15 cellular contexts compared by ENCODE assay signal in the genomic region with DNA sequence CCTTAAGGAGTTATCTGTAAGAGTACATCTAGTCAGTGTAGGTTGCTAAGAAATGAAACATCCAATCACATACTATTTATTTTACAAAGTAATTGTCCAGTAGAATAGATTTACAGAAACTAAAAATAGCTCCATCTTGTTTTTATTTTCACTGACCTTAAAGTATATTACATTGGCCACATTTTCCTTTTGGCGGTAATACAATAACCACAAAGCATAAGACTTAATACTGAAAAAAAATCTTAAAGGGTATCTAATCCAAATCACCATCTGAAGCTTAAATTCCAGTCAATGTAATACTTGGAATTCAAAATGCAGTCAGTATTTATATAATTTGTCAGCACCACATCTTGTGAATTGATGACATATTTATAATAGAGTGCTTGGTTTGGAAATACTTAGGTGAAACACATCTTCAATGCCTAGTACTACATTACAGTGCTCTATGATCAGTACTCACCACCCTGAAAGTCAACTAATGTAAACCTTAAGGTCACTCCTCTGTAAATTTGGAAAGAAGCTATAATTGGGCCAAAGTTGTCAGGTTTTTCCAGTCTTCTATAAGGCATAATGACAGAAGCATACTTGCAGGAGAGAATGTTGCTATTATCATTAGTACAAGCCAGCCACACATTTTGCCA. TPM values are rescaled to one million over a fixed set of nuclear protein-coding genes. Genes with fewer than 3 reads are reported as not detected.
A peak's percentile ranks its signal among the peaks of the same experiment; 100 is the strongest.
DNase-seq lines count a peak whose midpoint lies in the region; ATAC-seq and TF ChIP-seq lines count a peak whose summit lies in the region.
"Had no signal": no experiment of that assay in that cellular context is flagged by ENCODE, and none has a peak within 500 bp of the region (broad histone marks: within the 10 kb centered on the region; RNA-seq: fewer than 3 reads in every experiment).

No MANE protein-coding gene starts in this region.

- peaks cover 10% of the 10 kb centered on the region for H3K36me3 Mint-ChIP-seq in chondrocyte (ENCODE audit: low read depth)
- peaks cover 24% of the 10 kb centered on the region for H3K36me3 Mint-ChIP-seq in mesothelial cell of epicardium
- peaks cover 14% of the 10 kb centered on the region for H3K36me3 Mint-ChIP-seq in activated T-cell treated with anti-CD3 and anti-CD28 coated beads, Interleukin-2, amount 50 U/mL, for 4 hours (ENCODE audit: insufficient read depth)

- H3K27me3 ChIP-seq in WERI-Rb-1 (ENCODE audit: insufficient read depth, low read depth, severe bottlenecking): no peaks in the 10 kb centered on the region

- H3K4me1 Mint-ChIP-seq in chondrocyte (ENCODE audit: low read depth) (peaks cover 27% of the 10 kb centered on the region), mesothelial cell of epicardium (peaks cover 17% of the 10 kb centered on the region)
- no peaks in the 10 kb centered on the region for H3K4me1 Mint-ChIP-seq in activated T-cell treated with anti-CD3 and anti-CD28 coated beads, Interleukin-2, amount 50 U/mL, for 4 hours (ENCODE audit: low read depth)

- H3K9me3 ChIP-seq in WERI-Rb-1 (ENCODE audit: severe bottlenecking): no peaks in the 10 kb centered on the region

- no peak overlapping the region for H3K4me3 Mint-ChIP-seq in chondrocyte (ENCODE audit: unreplicated experiment)
- H3K4me3 Mint-ChIP-seq in mesothelial cell of epicardium: no peak overlapping the region
- H3K4me3 Mint-ChIP-seq in activated T-cell treated with anti-CD3 and anti-CD28 coated beads, Interleukin-2, amount 50 U/mL, for 4 hours: no peak overlapping the region
- H3K4me3 Mint-ChIP-seq: effector memory CD8-positive, alpha-beta T cell; WTC11 had no signal

- H3K9me3 Mint-ChIP-seq in chondrocyte (ENCODE audit: low read depth) (no peaks in the 10 kb centered on the region), mesothelial cell of epicardium (no peaks in the 10 kb centered on the region)
- H3K9me3 Mint-ChIP-seq in activated T-cell treated with anti-CD3 and anti-CD28 coated beads, Interleukin-2, amount 50 U/mL, for 4 hours: no peaks in the 10 kb centered on the region
- H3K9me3 Mint-ChIP-seq: effector memory CD8-positive, alpha-beta T cell; WTC11 had no signal

- H3K27ac Mint-ChIP-seq in chondrocyte (ENCODE audit: unreplicated experiment): peak overlapping the region; percentile 71
- peak overlapping the region; percentile 26 for H3K27ac Mint-ChIP-seq in mesothelial cell of epicardium
- H3K27ac Mint-ChIP-seq: effector memory CD8-positive, alpha-beta T cell; progenitor cell of endocrine pancreas; WTC11 had no signal

- POLR2A ChIA-PET in AG04449 (lab: Yijun Ruan, JAX): interaction anchor here (0.7 to 1.6 kb wide), 2 partner anchors 9 to 15 kb away, joined by 4 to 7 read pairs; partner anchors contain the start of genes ANKMY2 and BZW2

- 0 out of 2 replicates have a peak, but pooled peaks cover 2% of the 10 kb centered on the region for H3K36me3 ChIP-seq in WERI-Rb-1

- DNase-seq in AG04449 (ENCODE audit: low read depth, low spot score) (peak; percentile 34), HCEC 1CT (peak; percentile 38), chondrocyte (ENCODE audit: low spot score) (no peak), mesothelial cell of epicardium (ENCODE audit: low spot score in 2 of 2, unreplicated experiment in 2 of 2) (no peak), WERI-Rb-1 (no peak), cerebellar cortex (ENCODE audit: low spot score) (no peak), occipital lobe (lab: John Stamatoyannopoulos, UW) (no peak)
- no peak for DNase-seq in activated T-cell treated with anti-CD3 and anti-CD28 coated beads, Interleukin-2, amount 50 U/mL, for 4 hours
- DNase-seq: activated gamma-delta T cell; effector memory CD8-positive, alpha-beta T cell; NCI-H1694 treated with DMSO at 0.1 percent for 48 hours; NCI-H526; substantia nigra had no signal

- no peak overlapping the region for H3K4me3 ChIP-seq in AG04449 (ENCODE audit: low read depth, low read length)
- no peak overlapping the region for H3K4me3 ChIP-seq in WERI-Rb-1 (ENCODE audit: low read depth, low read length)

- TF ChIP-seq CTCF in AG04449 (IDR thresholded peaks at IDR 0.05; ENCODE audit: insufficient read depth, low read length, missing control alignments) (no peak), chondrocyte (IDR thresholded peaks at IDR 0.05) (no peak), mesothelial cell of epicardium (IDR thresholded peaks at IDR 0.05; ENCODE audit: unreplicated experiment) (no peak), WERI-Rb-1 (IDR thresholded peaks at IDR 0.05; ENCODE audit: low read depth, low read length) (no peak)

- H3K27me3 Mint-ChIP-seq in chondrocyte (ENCODE audit: low read depth): no peaks in the 10 kb centered on the region
- no peaks in the 10 kb centered on the region for H3K27me3 Mint-ChIP-seq in mesothelial cell of epicardium (ENCODE audit: low read depth)
- no peaks in the 10 kb centered on the region for H3K27me3 Mint-ChIP-seq in activated T-cell treated with anti-CD3 and anti-CD28 coated beads, Interleukin-2, amount 50 U/mL, for 4 hours (ENCODE audit: low read depth)
- H3K27me3 Mint-ChIP-seq: effector memory CD8-positive, alpha-beta T cell; progenitor cell of endocrine pancreas had no signal

- CTCF ChIA-PET in AG04449 (lab: Yijun Ruan, JAX): interaction anchor here (1.0 to 1.4 kb wide), 3 partner anchors 9 to 538 kb away, joined by 3 to 4 read pairs (median 3); partner anchors contain the start of genes ANKMY2 and BZW2

- no peak overlapping the region for H3K27ac ChIP-seq in WERI-Rb-1

- no peak for ATAC-seq in activated T-cell treated with anti-CD3 and anti-CD28 coated beads, Interleukin-2, amount 50 U/mL, for 4 hours
- ATAC-seq: effector memory CD8-positive, alpha-beta T cell; WTC11 had no signal

RNA-seq across cellular contexts. Expression of gene ANKMY2, which starts 8.9 kb away (rescaled TPM):
- total RNA-seq in chondrocyte (18.0 to 23.3 TPM (median 21.8 TPM) in 3 replicates), mesothelial cell of epicardium (23.5 to 25.0 TPM (median 24.4 TPM) in 3 replicates), occipital lobe (78.0 TPM)
- 1 to 10 TPM; 5.7 to 7.1 (median 5.7) TPM for total RNA-seq in activated T-cell treated with anti-CD3 and anti-CD28 coated beads, Interleukin-2, amount 50 U/mL, for 4 hours

RNA-seq across cellular contexts. Expression of gene BZW2, which starts 9.3 kb away (rescaled TPM):
- total RNA-seq in chondrocyte: 42.6 to 50.0 TPM (median 44.8 TPM) in 3 replicates
- total RNA-seq in mesothelial cell of epicardium: 73.9 to 77.6 TPM (median 75.9 TPM) in 3 replicates
- total RNA-seq in occipital lobe: 85.2 TPM
- total RNA-seq in activated T-cell treated with anti-CD3 and anti-CD28 coated beads, Interleukin-2, amount 50 U/mL, for 4 hours: 100 to 1,000 TPM; 116 to 135 (median 127) TPM

Comparison
In these comparisons a context has a peak if more than half of its experiments do, and no peak if none do; other contexts are left out.
1. DNase-seq: peak in AG04449 (single experiment) and HCEC 1CT (single experiment); none in chondrocyte (single experiment), mesothelial cell of epicardium (0 of 2), WERI-Rb-1 (single experiment), cerebellar cortex (single experiment), occipital lobe (single experiment) and activated T-cell treated with anti-CD3 and anti-CD28 coated beads, Interleukin-2, amount 50 U/mL, for 4 hours (single experiment).